In the genomic region with DNA sequence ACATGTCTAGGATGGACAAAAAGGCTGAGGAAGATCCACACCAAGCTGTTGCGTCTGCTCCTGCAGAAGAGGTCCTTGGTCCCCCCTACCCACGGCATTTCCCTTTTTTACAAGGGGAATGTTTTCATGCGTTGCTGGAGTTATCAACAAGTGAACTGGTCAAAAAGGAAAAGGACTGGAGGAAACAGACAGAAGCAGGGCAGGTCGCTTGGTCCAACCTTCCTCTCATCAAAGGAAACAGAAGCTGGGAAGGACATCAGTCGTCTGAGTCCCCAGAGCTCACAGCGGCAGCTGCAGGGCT, we compare ENCODE assay signal across 16 cellular contexts. TPM values are rescaled to one million over a fixed set of nuclear protein-coding genes. Genes with fewer than 3 reads are reported as not detected.
DNase-seq lines count a peak whose midpoint lies in the region; ATAC-seq and TF ChIP-seq lines count a peak whose summit lies in the region.
"Had no signal": no experiment of that assay in that cellular context is flagged by ENCODE, and none has a peak within 500 bp of the region (broad histone marks: within the 10 kb centered on the region; RNA-seq: fewer than 3 reads in every experiment).

No MANE protein-coding gene starts in this region.

- H3K27ac Mint-ChIP-seq in activated CD4-positive, alpha-beta memory T cell treated with anti-CD3 and anti-CD28 coated beads for 36 hours = peak overlapping the region; percentile 61
- H3K27ac Mint-ChIP-seq in stimulated activated memory B cell treated with anti-CD40 and anti-IgM and Interleukin-4, amounts not matched to agents 10 μg/mL and 1 μg/mL and 100 μg/mL, for 72 hours = peak overlapping the region; percentile 37
- peak overlapping the region in 5 of 10 donors; percentile 9 to 82 (median 66) for H3K27ac Mint-ChIP-seq in naive thymus-derived CD8-positive, alpha-beta T cell

- peaks cover 8% of the 10 kb centered on the region for H3K4me1 ChIP-seq in HEK293 (ENCODE audit: control insufficient read depth, insufficient read depth, low read length)
- peaks cover 34 to 56% (median 50%) of the 10 kb centered on the region in 4 donors for H3K4me1 ChIP-seq in liver (ENCODE audit: control insufficient read depth in 4 of 4, insufficient read depth in 4 of 4, low read length in 3 of 4)
- H3K4me1 ChIP-seq: ascending aorta had no signal

- H3K36me3 ChIP-seq in HEK293 (ENCODE audit: control insufficient read depth in 2 of 2, insufficient read depth in 1 of 2, low read length in 2 of 2) (no peaks in the 10 kb centered on the region), liver (ENCODE audit: control insufficient read depth in 4 of 4, insufficient read depth in 3 of 4, low read depth in 1 of 4, low read length in 3 of 4) (peaks cover 0 to 3% (median 0%) of the 10 kb centered on the region in 4 donors)
- H3K36me3 ChIP-seq: neutrophil had no signal

- WGBS in liver = 59% methylated on average over 6 of the region's 6 CpGs

- no peak for TF ChIP-seq RAD21 in liver (IDR thresholded peaks at IDR 0.05)

- H3K4me1 Mint-ChIP-seq in activated CD4-positive, alpha-beta memory T cell treated with anti-CD3 and anti-CD28 coated beads for 36 hours (ENCODE audit: low read depth) = peaks cover 31% of the 10 kb centered on the region
- H3K4me1 Mint-ChIP-seq in stimulated activated memory B cell treated with anti-CD40 and anti-IgM and Interleukin-4, amounts not matched to agents 10 μg/mL and 1 μg/mL and 100 μg/mL, for 72 hours = peaks cover 34% of the 10 kb centered on the region
- peaks cover 7 to 29% (median 17%) of the 10 kb centered on the region in 4 donors for H3K4me1 Mint-ChIP-seq in naive thymus-derived CD8-positive, alpha-beta T cell

- POLR2A ChIA-PET in HEK293 (lab: Yijun Ruan, JAX) = interaction anchor here (3.8 kb wide), 1 partner anchor 12 kb away, joined by 24 read pairs; no protein-coding TSS in a partner anchor
- POLR2A ChIA-PET in activated CD4-positive, alpha-beta memory T cell treated with anti-CD3 and anti-CD28 coated beads for 36 hours (lab: Charles Lee) = interaction anchor here (1.5 kb wide), 1 partner anchor 23 kb away, joined by 5 read pairs; no protein-coding TSS in a partner anchor
- POLR2A ChIA-PET in naive thymus-derived CD8-positive, alpha-beta T cell (lab: Charles Lee) = interaction anchor here (2.6 kb wide), 1 partner anchor 12 kb away, joined by 12 read pairs; no protein-coding TSS in a partner anchor

- H3K4me3 Mint-ChIP-seq in activated CD4-positive, alpha-beta memory T cell treated with anti-CD3 and anti-CD28 coated beads for 36 hours = no peak overlapping the region
- no peak overlapping the region for H3K4me3 Mint-ChIP-seq in stimulated activated memory B cell treated with anti-CD40 and anti-IgM and Interleukin-4, amounts not matched to agents 10 μg/mL and 1 μg/mL and 100 μg/mL, for 72 hours
- H3K4me3 Mint-ChIP-seq in naive thymus-derived CD8-positive, alpha-beta T cell = peak overlapping the region in 2 of 10 donors; percentile 55 to 79

- no peaks in the 10 kb centered on the region for H3K36me3 Mint-ChIP-seq in activated CD4-positive, alpha-beta memory T cell treated with anti-CD3 and anti-CD28 coated beads for 36 hours
- peaks cover 17% of the 10 kb centered on the region for H3K36me3 Mint-ChIP-seq in stimulated activated memory B cell treated with anti-CD40 and anti-IgM and Interleukin-4, amounts not matched to agents 10 μg/mL and 1 μg/mL and 100 μg/mL, for 72 hours
- peaks cover 0 to 3% (median 0%) of the 10 kb centered on the region in 3 donors for H3K36me3 Mint-ChIP-seq in naive thymus-derived CD8-positive, alpha-beta T cell

- H3K9me3 Mint-ChIP-seq in activated CD4-positive, alpha-beta memory T cell treated with anti-CD3 and anti-CD28 coated beads for 36 hours = no peaks in the 10 kb centered on the region
- H3K9me3 Mint-ChIP-seq in stimulated activated memory B cell treated with anti-CD40 and anti-IgM and Interleukin-4, amounts not matched to agents 10 μg/mL and 1 μg/mL and 100 μg/mL, for 72 hours = peaks cover 3% of the 10 kb centered on the region
- no peaks in the 10 kb centered on the region for H3K9me3 Mint-ChIP-seq in naive thymus-derived CD8-positive, alpha-beta T cell

- no peak overlapping the region for H3K27ac ChIP-seq in HEK293 (ENCODE audit: extremely low read depth, low read depth, low read length)
- peak overlapping the region; percentile 58 to 83 for H3K27ac ChIP-seq in liver (ENCODE audit: low read depth in 1 of 2, low read length in 2 of 2)
- H3K27ac ChIP-seq: ascending aorta, neutrophil had no signal

- CTCF ChIA-PET in HEK293 (lab: Yijun Ruan, JAX) = interaction anchor here (4.3 kb wide), 1 partner anchor 21 kb away, joined by 28 read pairs; no protein-coding TSS in a partner anchor
- CTCF ChIA-PET in activated CD4-positive, alpha-beta memory T cell treated with anti-CD3 and anti-CD28 coated beads for 36 hours (lab: Charles Lee) = interaction anchor here (1.1 to 4.0 kb wide), 5 partner anchors 16 to 71 kb away, joined by 3 to 35 read pairs (median 8); no protein-coding TSS in a partner anchor

- no peak overlapping the region for H3K4me3 ChIP-seq in HEK293 (ENCODE audit: low read depth, low read length)
- H3K4me3 ChIP-seq in liver (ENCODE audit: low read depth in 1 of 3, low read length in 3 of 3) = no peak overlapping the region
- H3K4me3 ChIP-seq: ascending aorta, lung, skin epidermis had no signal

- H3K9ac ChIP-seq in liver (ENCODE audit: low read depth in 1 of 2, low read length in 2 of 2) = no peak overlapping the region

- intact Hi-C loops in activated CD4-positive, alpha-beta memory T cell treated with anti-CD3 and anti-CD28 coated beads for 36 hours (cut with micrococcal nuclease) = no loop called here

- H3K27me3 Mint-ChIP-seq in activated CD4-positive, alpha-beta memory T cell treated with anti-CD3 and anti-CD28 coated beads for 36 hours = no peaks in the 10 kb centered on the region
- H3K27me3 Mint-ChIP-seq in stimulated activated memory B cell treated with anti-CD40 and anti-IgM and Interleukin-4, amounts not matched to agents 10 μg/mL and 1 μg/mL and 100 μg/mL, for 72 hours = no peaks in the 10 kb centered on the region
- no peaks in the 10 kb centered on the region for H3K27me3 Mint-ChIP-seq in naive thymus-derived CD8-positive, alpha-beta T cell

- TF ChIP-seq CTCF in HEK293 (tag by site-specific recombination; IDR thresholded peaks at IDR 0.05) (no peak), liver (IDR thresholded peaks at IDR 0.05; ENCODE audit: low read depth, low read length, missing input control) (no peak)

- H3K9me3 ChIP-seq in HEK293 (ENCODE audit: control insufficient read depth, insufficient read depth, low read depth, low read length) = no peaks in the 10 kb centered on the region
- H3K9me3 ChIP-seq in liver (ENCODE audit: control insufficient read depth in 4 of 4, low read length in 3 of 4) = no peaks in the 10 kb centered on the region
- H3K9me3 ChIP-seq: ascending aorta, neutrophil had no signal

- no peak for ATAC-seq in stimulated activated memory B cell treated with anti-CD40 and anti-IgM and Interleukin-4, amounts not matched to agents 10 μg/mL and 1 μg/mL and 100 μg/mL, for 72 hours
- ATAC-seq in GM21619 (IDR thresholded peaks at IDR 0.05; ENCODE audit: unreplicated experiment) = no peak
- no peak for ATAC-seq in HG03354 (IDR thresholded peaks at IDR 0.05; ENCODE audit: poor library complexity, severe bottlenecking, unreplicated experiment)
- ATAC-seq in naive thymus-derived CD8-positive, alpha-beta T cell = no peak
- ATAC-seq: stimulated activated naive CD8-positive, alpha-beta T cell treated with anti-CD3 and anti-CD28 coated beads, Interleukin-15, Interleukin-2, amounts not matched to agents 100 U/mL and 50 U/mL, for 24 hours had no signal

- DNase-seq in activated CD4-positive, alpha-beta memory T cell treated with anti-CD3 and anti-CD28 coated beads for 36 hours = no peak
- no peak for DNase-seq in NCI-H82 (lab: John Stamatoyannopoulos, UW)
- no peak for DNase-seq in naive thymus-derived CD8-positive, alpha-beta T cell
- DNase-seq: activated gamma-delta T cell treated with Interleukin-2 at 50 U/mL for 16 hours; foreskin fibroblast; NCI-H2171 treated with DMSO at 0.1 percent for 48 hours; stimulated activated naive CD8-positive, alpha-beta T cell treated with anti-CD3 and anti-CD28 coated beads, Interleukin-15, Interleukin-2, amounts not matched to agents 100 U/mL and 50 U/mL, for 24 hours had no signal

- no peaks in the 10 kb centered on the region for H3K27me3 ChIP-seq in liver (ENCODE audit: control insufficient read depth in 4 of 4, insufficient read depth in 4 of 4, low read length in 3 of 4)
- H3K27me3 ChIP-seq: ascending aorta, neutrophil had no signal

TF ChIP-seq in HEK293, 187 proteins besides CTCF, POLR2A, EP300 and RAD21 (continues in another document):
- TF ChIP-seq HOXC10 (CRISPR knock-in tag; IDR thresholded peaks at IDR 0.05) = no peak

TF ChIP-seq in liver, 16 proteins besides CTCF, POLR2A, EP300 and RAD21 (continues in another document):
- no peak for TF ChIP-seq RXRA (IDR thresholded peaks at IDR 0.05)

RNA-seq across cellular contexts. Expression of a gene that starts 26.1 kb away (rescaled TPM):
- 100 to 1,000 TPM; 221 to 234 TPM for total RNA-seq in activated CD4-positive, alpha-beta memory T cell treated with anti-CD3 and anti-CD28 coated beads for 36 hours
- total RNA-seq in liver = 10 to 100 TPM; 59.7 to 74.7 TPM
- polyA plus RNA-seq in liver = 10 to 100 TPM; 15.3 to 58.7 TPM
- 10 to 100 TPM; 90.0 to 94.5 TPM for total RNA-seq in naive thymus-derived CD8-positive, alpha-beta T cell
- 1 to 10 TPM; 2.4 to 8.4 (median 5.7) TPM for polyA plus RNA-seq in naive thymus-derived CD8-positive, alpha-beta T cell

RNA-seq across cellular contexts. Expression of a gene that starts 44.7 kb away (rescaled TPM):
- total RNA-seq in activated CD4-positive, alpha-beta memory T cell treated with anti-CD3 and anti-CD28 coated beads for 36 hours = 100 to 1,000 TPM; 169 to 183 TPM
- 10 to 100 TPM in 1 of 2 donors, under 1 TPM in 1; 0.08 to 37.6 TPM for total RNA-seq in liver
- 1 to 10 TPM in 1 of 2 donors, under 1 TPM in 1; 0.11 to 1.8 TPM for polyA plus RNA-seq in liver
- total RNA-seq in naive thymus-derived CD8-positive, alpha-beta T cell = under 1 TPM in 1 of 2 experiments, not detected in 1; 0.74 TPM
- polyA plus RNA-seq in naive thymus-derived CD8-positive, alpha-beta T cell = under 1 TPM; 0.13 to 0.46 (median 0.26) TPM
- total RNA-seq: ascending aorta had no signal

RNA-seq across cellular contexts. Expression of a gene that starts 52.6 kb away (rescaled TPM):
- 10 to 100 TPM; 38.0 to 41.6 TPM for total RNA-seq in activated CD4-positive, alpha-beta memory T cell treated with anti-CD3 and anti-CD28 coated beads for 36 hours
- total RNA-seq in liver = 1 to 10 TPM; 7.0 to 8.5 TPM
- polyA plus RNA-seq in liver = 1 to 10 TPM; 7.2 to 7.7 TPM
- 10 to 100 TPM; 28.7 to 31.5 TPM for total RNA-seq in naive thymus-derived CD8-positive, alpha-beta T cell
- polyA plus RNA-seq in naive thymus-derived CD8-positive, alpha-beta T cell = 10 to 100 TPM; 16.9 to 21.9 (median 19.0) TPM

RNA-seq across cellular contexts. Expression of a gene that starts 52.7 kb away (rescaled TPM):
- total RNA-seq in activated CD4-positive, alpha-beta memory T cell treated with anti-CD3 and anti-CD28 coated beads for 36 hours = 10 to 100 TPM; 46.4 to 55.6 TPM
- total RNA-seq in liver = 1 to 10 TPM; 7.9 to 9.1 TPM
- 1 to 10 TPM; 6.5 to 7.3 TPM for polyA plus RNA-seq in liver
- total RNA-seq in naive thymus-derived CD8-positive, alpha-beta T cell = 100 to 1,000 TPM; 209 to 230 TPM
- polyA plus RNA-seq in naive thymus-derived CD8-positive, alpha-beta T cell = 100 to 1,000 TPM in 2 of 3 donors, 10 to 100 TPM in 1; 79.4 to 104 (median 101) TPM

RNA-seq across cellular contexts. Expression of a gene that starts 52.8 kb away (rescaled TPM):
- 100 to 1,000 TPM; 270 to 272 TPM for total RNA-seq in activated CD4-positive, alpha-beta memory T cell treated with anti-CD3 and anti-CD28 coated beads for 36 hours
- total RNA-seq in liver = 10 to 100 TPM; 27.9 to 35.5 TPM
- 100 to 1,000 TPM; 153 to 160 TPM for polyA plus RNA-seq in liver
- 100 to 1,000 TPM; 174 to 183 TPM for total RNA-seq in naive thymus-derived CD8-positive, alpha-beta T cell
- polyA plus RNA-seq in naive thymus-derived CD8-positive, alpha-beta T cell = 100 to 1,000 TPM; 428 to 492 (median 431) TPM

Comparison
In these comparisons a context has a peak if more than half of its experiments do, and no peak if none do; other contexts are left out.
1. RNA of a gene that starts 44.7 kb away (total RNA-seq): 169 to 183 TPM in activated CD4-positive, alpha-beta memory T cell treated with anti-CD3 and anti-CD28 coated beads for 36 hours; 0.08 to 37.6 TPM in liver and 0.74 TPM in naive thymus-derived CD8-positive, alpha-beta T cell; every median in the first group is over 4 times any median in the second.